Comparison of ENCODE assay signal across 8 cellular contexts in the genomic region with DNA sequence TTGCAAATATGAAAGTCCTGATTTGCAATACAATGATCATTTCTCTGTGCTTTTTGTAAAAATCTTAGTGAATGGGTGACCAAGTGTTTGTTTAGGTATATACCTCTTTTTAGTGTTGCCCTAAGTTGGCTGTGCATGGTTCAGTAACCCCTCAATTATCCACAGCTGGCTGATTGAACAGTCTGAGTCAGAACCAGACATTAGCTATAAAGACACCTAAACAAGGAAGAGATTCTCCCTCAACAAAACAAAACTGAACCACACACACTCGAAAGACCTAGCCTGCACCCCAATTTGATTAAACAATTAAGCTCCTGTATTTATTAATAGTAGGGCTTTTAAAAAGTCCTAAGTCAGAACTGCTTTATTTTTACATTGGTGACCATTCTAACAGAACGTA. TPM values are rescaled to one million over a fixed set of nuclear protein-coding genes. Genes with fewer than 3 reads are reported as not detected.
A peak's percentile ranks its signal among the peaks of the same experiment; 100 is the strongest.
DNase-seq lines count a peak whose midpoint lies in the region; ATAC-seq and TF ChIP-seq lines count a peak whose summit lies in the region.

No MANE protein-coding gene starts in this region.

- H3K27ac ChIP-seq in CD4-positive, CD25-positive, alpha-beta regulatory T cell (ENCODE audit: insufficient read depth, low read length, poor library complexity, severe bottlenecking), result no peak overlapping the region
- peak overlapping the region; percentile 2 to 98 for H3K27ac ChIP-seq in breast epithelium

- H3K27me3 Mint-ChIP-seq in CD4-positive, CD25-positive, alpha-beta regulatory T cell, result no peaks in the 10 kb centered on the region

- peak overlapping the region; percentile 97 for H3K4me3 ChIP-seq in CD4-positive, CD25-positive, alpha-beta regulatory T cell (ENCODE audit: low read depth, low read length)
- H3K4me3 ChIP-seq in breast epithelium (peak overlapping the region in 1 of 3 donors; percentile 95), lower leg skin (ENCODE audit: low read depth, poor library complexity, severe bottlenecking) (no peak overlapping the region)

- TF ChIP-seq CTCF in breast epithelium (IDR thresholded peaks at IDR 0.05) (no peak), lower leg skin (IDR thresholded peaks at IDR 0.05) (no peak)

- H3K9me3 ChIP-seq in CD4-positive, CD25-positive, alpha-beta regulatory T cell (ENCODE audit: control insufficient read depth in 2 of 2, low read length in 2 of 2), result no peaks in the 10 kb centered on the region
- no peaks in the 10 kb centered on the region for H3K9me3 ChIP-seq in breast epithelium

- DNase-seq in CD4-positive, CD25-positive, alpha-beta regulatory T cell, result peak in 1 of 3 donors; percentile 27
- DNase-seq in GM19238 (ENCODE audit: insufficient read length, low spot score), result peak; percentile 40
- DNase-seq in breast epithelium (ENCODE audit: low spot score in 2 of 2), result no peak
- DNase-seq in retina, result peak; percentile 28
- no peak for DNase-seq in activated CD4-positive, CD25-positive, alpha-beta regulatory T cell (lab: John Stamatoyannopoulos, UW)
- no peak for DNase-seq in central memory CD4-positive, alpha-beta T cell
- no peak for DNase-seq in lower leg skin (ENCODE audit: low spot score in 2 of 2)

- no peaks in the 10 kb centered on the region for H3K27me3 ChIP-seq in CD4-positive, CD25-positive, alpha-beta regulatory T cell (ENCODE audit: control insufficient read depth, insufficient read depth, low read length)
- no peaks in the 10 kb centered on the region for H3K27me3 ChIP-seq in breast epithelium

- ATAC-seq in CD4-positive, CD25-positive, alpha-beta regulatory T cell (ENCODE audit: low read depth in 2 of 2), result no peak
- peak; percentile 36 for ATAC-seq in HG03520 (IDR thresholded peaks at IDR 0.05; ENCODE audit: unreplicated experiment)

- intact Hi-C loops in breast epithelium (cut with DNase I; ENCODE audit: low total_unique reads), result no loop called here
- intact Hi-C loops in lower leg skin (cut with DNase I; ENCODE audit: low total_unique reads), result no loop called here

- no peak for TF ChIP-seq POLR2A in breast epithelium (IDR thresholded peaks at IDR 0.05)
- no peak for TF ChIP-seq POLR2A in lower leg skin (IDR thresholded peaks at IDR 0.05)

- WGBS in lower leg skin, 2 donors, result 34 to 36% methylated on average over 2 of the region's 2 CpGs

- peaks cover 9% of the 10 kb centered on the region for H3K36me3 Mint-ChIP-seq in CD4-positive, CD25-positive, alpha-beta regulatory T cell

- peak overlapping the region; percentile 98 to 99 (median 98) for H3K4me3 Mint-ChIP-seq in CD4-positive, CD25-positive, alpha-beta regulatory T cell

- peaks cover 71% of the 10 kb centered on the region for H3K4me1 ChIP-seq in CD4-positive, CD25-positive, alpha-beta regulatory T cell (ENCODE audit: control insufficient read depth, insufficient read depth, low read length, poor library complexity, severe bottlenecking)
- H3K4me1 ChIP-seq in breast epithelium, result peaks cover 0 to 4% of the 10 kb centered on the region in 2 donors

- H3K27ac Mint-ChIP-seq in CD4-positive, CD25-positive, alpha-beta regulatory T cell, result peak overlapping the region in 2 of 3 donors; percentile 9 to 57

- H3K36me3 ChIP-seq in CD4-positive, CD25-positive, alpha-beta regulatory T cell (ENCODE audit: control insufficient read depth, insufficient read depth, low read length), result peaks cover 11% of the 10 kb centered on the region
- H3K36me3 ChIP-seq in breast epithelium, result no peaks in the 10 kb centered on the region

- peaks cover 0 to 3% (median 0%) of the 10 kb centered on the region in 7 donors for H3K9me3 Mint-ChIP-seq in CD4-positive, CD25-positive, alpha-beta regulatory T cell

- H3K4me1 Mint-ChIP-seq in CD4-positive, CD25-positive, alpha-beta regulatory T cell, result peaks cover 27 to 77% (median 53%) of the 10 kb centered on the region in 4 donors

RNA-seq across cellular contexts. Expression of gene RSBN1L, which starts 2.8 kb away (rescaled TPM):
- total RNA-seq in CD4-positive, CD25-positive, alpha-beta regulatory T cell, result 31.8 TPM
- polyA plus RNA-seq in CD4-positive, CD25-positive, alpha-beta regulatory T cell, result 1 to 10 TPM; 7.3 to 9.8 (median 8.0) TPM
- total RNA-seq in breast epithelium, result 10 to 100 TPM; 13.9 to 34.5 (median 29.8) TPM
- 10 to 100 TPM; 17.3 to 34.8 (median 25.7) TPM for total RNA-seq in lower leg skin

Comparison
In these comparisons a context has a peak if more than half of its experiments do, and no peak if none do; other contexts are left out.
1. DNase-seq: peak in GM19238 (single experiment) and retina (single experiment); none in breast epithelium (0 of 2), activated CD4-positive, CD25-positive, alpha-beta regulatory T cell (0 of 4), central memory CD4-positive, alpha-beta T cell (single experiment) and lower leg skin (0 of 2).